ENCODE assay signal across 17 cellular contexts in the genomic region with DNA sequence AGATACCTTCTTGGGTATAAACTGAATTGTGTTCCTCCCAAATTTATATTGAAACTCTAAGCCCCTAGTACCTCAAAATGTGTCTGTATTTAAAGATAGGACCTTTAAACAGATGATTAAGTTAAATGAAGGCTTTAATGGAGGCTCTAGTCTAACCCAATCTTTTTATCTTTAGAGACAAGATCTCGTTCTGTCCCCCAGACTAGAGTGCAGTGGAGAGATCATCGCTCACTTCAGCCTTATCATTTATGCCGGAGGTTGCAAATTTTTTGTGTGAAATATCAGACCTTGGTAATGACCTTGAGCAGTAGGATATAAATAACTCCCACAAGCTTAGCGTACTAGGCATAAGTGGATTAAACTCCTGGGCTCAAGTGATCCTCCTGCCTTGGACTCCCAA.
A peak's percentile ranks its signal among the peaks of the same experiment; 100 is the strongest.
DNase-seq lines count a peak whose midpoint lies in the region; ATAC-seq and TF ChIP-seq lines count a peak whose summit lies in the region.
"Had no signal": no experiment of that assay in that cellular context is flagged by ENCODE, and none has a peak within 500 bp of the region (broad histone marks: within the 10 kb centered on the region; RNA-seq: fewer than 3 reads in every experiment).

No MANE protein-coding gene starts in this region.

- ATAC-seq in SK-N-SH treated with all-trans-retinoic acid at 6 μM for 48 hours (no peak), HG02588 (IDR thresholded peaks at IDR 0.05; ENCODE audit: unreplicated experiment) (no peak)

- H3K9me2 ChIP-seq in SK-N-SH (no peaks in the 10 kb centered on the region), PC-9 (ENCODE audit: insufficient read depth) (no peaks in the 10 kb centered on the region)

- H3K9me3 Mint-ChIP-seq in mesothelial cell of epicardium, result no peaks in the 10 kb centered on the region

- H3K4me2 ChIP-seq in SK-N-SH, result 0 out of 2 replicates have a peak overlapping the region, but pooled peaks have one; percentile 33
- peak overlapping the region; percentile 70 for H3K4me2 ChIP-seq in PC-9
- H3K4me2 ChIP-seq: GM23338 had no signal

- H3K9me3 ChIP-seq in SK-N-SH (no peaks in the 10 kb centered on the region), PC-9 (ENCODE audit: insufficient read depth, low read depth) (no peaks in the 10 kb centered on the region), esophagus squamous epithelium (no peaks in the 10 kb centered on the region)

- CTCF ChIA-PET in SK-N-SH (lab: Yijun Ruan, JAX), result interaction anchor here (1.3 to 37.1 kb wide), 6 partner anchors 20 to 158 kb away, joined by 4 to 920 read pairs (median 5); no protein-coding TSS in a partner anchor
- CTCF ChIA-PET in PC-9 (lab: Charles Lee), result no interaction called here

- WGBS in SK-N-SH (ENCODE audit: low lambda C conversion rate), result 75% methylated on average over 4 of the region's 4 CpGs
- WGBS in esophagus squamous epithelium, 2 donors, result 84 to 92% methylated on average over 4 of the region's 4 CpGs

- no peak overlapping the region for H3K9ac ChIP-seq in SK-N-SH

- peaks cover 83% of the 10 kb centered on the region for H3K4me1 Mint-ChIP-seq in mesothelial cell of epicardium
- H3K4me1 Mint-ChIP-seq: GM23338, H9 had no signal

- no peak overlapping the region for H3K4me3 Mint-ChIP-seq in mesothelial cell of epicardium
- H3K4me3 Mint-ChIP-seq: B cell; CD4-positive, alpha-beta T cell; GM23338; H9 had no signal

- H3K27ac Mint-ChIP-seq in mesothelial cell of epicardium, result peak overlapping the region; percentile 88
- H3K27ac Mint-ChIP-seq: B cell; CD4-positive, alpha-beta T cell; GM23338; H9 had no signal

- DNase-seq in SK-N-SH (no peak), PC-9 (no peak), mesothelial cell of epicardium (ENCODE audit: low spot score in 2 of 2, unreplicated experiment in 2 of 2) (no peak), NCI-H2029 treated with DMSO at 0.1 percent for 48 hours (lab: John Stamatoyannopoulos, UW) (no peak), esophagus squamous epithelium (lab: John Stamatoyannopoulos, UW) (no peak)
- DNase-seq: 8988T; ACHN; C1 segment of cervical spinal cord; Calu3; CD4-positive, alpha-beta T cell; DMS 273 treated with DMSO at 0.1 percent for 48 hours had no signal

- H3F3A ChIP-seq in SK-N-SH (replicated peaks; ENCODE audit: insufficient read depth), result no peaks in the 10 kb centered on the region
- peaks cover 60% of the 10 kb centered on the region for H3F3A ChIP-seq in PC-9 (ENCODE audit: insufficient read depth, low read depth)

- TF ChIP-seq RAD21 in SK-N-SH (IDR thresholded peaks at IDR 0.05; ENCODE audit: low read length), result no peak

- H3K4me1 ChIP-seq in SK-N-SH (ENCODE audit: control insufficient read depth in 1 of 2, insufficient read depth in 2 of 2, low read depth in 1 of 2, low read length in 1 of 2), result peaks cover 11 to 49% of the 10 kb centered on the region in 2 experiments; a peak in 3 of 4 replicates
- peaks cover 80% of the 10 kb centered on the region for H3K4me1 ChIP-seq in PC-9 (replicated peaks; ENCODE audit: insufficient read depth)
- peaks cover 0 to 21% (median 14%) of the 10 kb centered on the region in 3 donors for H3K4me1 ChIP-seq in esophagus squamous epithelium

- H3K36me3 ChIP-seq in SK-N-SH (replicated peaks in 1 of 2; ENCODE audit: control insufficient read depth in 1 of 2, insufficient read depth in 2 of 2, low read length in 1 of 2) (no peaks in the 10 kb centered on the region), PC-9 (ENCODE audit: low read depth) (no peaks in the 10 kb centered on the region), esophagus squamous epithelium (no peaks in the 10 kb centered on the region)

- intact Hi-C loops in PC-9 (cut with micrococcal nuclease; ENCODE audit: unreplicated experiment) (no loop called here), esophagus squamous epithelium (cut with DNase I) (no loop called here)

- BruUV-seq in PC-9 (replicated peaks; lab: Mats Ljungman, UMichigan), result no TSS peak

- H3K27me3 ChIP-seq in SK-N-SH (ENCODE audit: insufficient read depth) (no peaks in the 10 kb centered on the region), PC-9 (ENCODE audit: insufficient read depth, low read depth) (no peaks in the 10 kb centered on the region), esophagus squamous epithelium (no peaks in the 10 kb centered on the region)

- no peak overlapping the region for H3K4me3 ChIP-seq in SK-N-SH (ENCODE audit: low read depth in 2 of 2, low read length in 1 of 2)
- H3K4me3 ChIP-seq in PC-9, result no peak overlapping the region
- no peak overlapping the region for H3K4me3 ChIP-seq in esophagus squamous epithelium
- H3K4me3 ChIP-seq: GM23338 had no signal

- TF ChIP-seq CTCF in SK-N-SH (IDR thresholded peaks at IDR 0.05) (no peak), PC-9 (conservative IDR thresholded peaks at IDR 0.05) (no peak), mesothelial cell of epicardium (IDR thresholded peaks at IDR 0.05; ENCODE audit: unreplicated experiment) (no peak), esophagus squamous epithelium (IDR thresholded peaks at IDR 0.05) (no peak)

- H3K79me2 ChIP-seq in SK-N-SH (ENCODE audit: insufficient read depth) (no peaks in the 10 kb centered on the region), PC-9 (ENCODE audit: low read depth) (no peaks in the 10 kb centered on the region)

- H3K27ac ChIP-seq in SK-N-SH (ENCODE audit: low read depth in 2 of 2, low read length in 1 of 2), result peak overlapping the region in 1 of 2 experiments; percentile 70; a peak in 2 of 4 replicates
- H3K27ac ChIP-seq in PC-9, result peak overlapping the region; percentile 93
- H3K27ac ChIP-seq in esophagus squamous epithelium, result no peak overlapping the region
- H3K27ac ChIP-seq: HL-60 had no signal

- no peak for TF ChIP-seq POLR2A in esophagus squamous epithelium (IDR thresholded peaks at IDR 0.05)

- TF ChIP-seq EP300 in SK-N-SH (IDR thresholded peaks at IDR 0.05; ENCODE audit: borderline replicate concordance in 1 of 2, low read depth in 1 of 2, low read length in 1 of 2), result peak in 1 of 2 experiments; percentile 71; a peak in 2 of 4 replicates

- H3K27me3 Mint-ChIP-seq in mesothelial cell of epicardium (ENCODE audit: low read depth), result no peaks in the 10 kb centered on the region
- H3K27me3 Mint-ChIP-seq: CD4-positive, alpha-beta T cell had no signal

- H2AFZ ChIP-seq in SK-N-SH (ENCODE audit: low read depth) (0 out of 2 replicates have a peak overlapping the region, but pooled peaks have one; percentile 18), PC-9 (no peak overlapping the region)

- no peaks in the 10 kb centered on the region for H4K20me1 ChIP-seq in SK-N-SH (ENCODE audit: insufficient read depth)
- no peaks in the 10 kb centered on the region for H4K20me1 ChIP-seq in PC-9 (ENCODE audit: insufficient read depth)

- no peaks in the 10 kb centered on the region for H3K36me3 Mint-ChIP-seq in mesothelial cell of epicardium

- POLR2A ChIA-PET in SK-N-SH (lab: Yijun Ruan, JAX) (interaction anchor here (1.1 kb wide), 1 partner anchor 89 kb away, joined by 3 read pairs; no protein-coding TSS in a partner anchor), PC-9 (lab: Charles Lee; ENCODE audit: unreplicated experiment) (no interaction called here)

TF ChIP-seq in SK-N-SH, 30 proteins besides CTCF, POLR2A, EP300 and RAD21:
- TF ChIP-seq TAF1 (IDR thresholded peaks at IDR 0.05; ENCODE audit: borderline replicate concordance, low read depth, low read length) (no peak), RCOR1 (IDR thresholded peaks at IDR 0.05; ENCODE audit: low read length) (peak; percentile 57; the same call in 1 of the 2 replicates), GATA2 (CRISPR knock-in tag; IDR thresholded peaks at IDR 0.05) (peak; percentile 69), MEF2A (IDR thresholded peaks at IDR 0.05; ENCODE audit: borderline replicate concordance, low read depth) (no peak)
TF ChIP-seq in SK-N-SH: peak in this region for 2.

TF ChIP-seq in SK-N-SH treated with all-trans-retinoic acid at 6 μM for 48 hours, 23 proteins besides CTCF, POLR2A, EP300 and RAD21 (continues in another document):
- no peak for TF ChIP-seq ZFP30 (CRISPR knock-in tag; IDR thresholded peaks at IDR 0.05)
- TF ChIP-seq, protein P1, sequence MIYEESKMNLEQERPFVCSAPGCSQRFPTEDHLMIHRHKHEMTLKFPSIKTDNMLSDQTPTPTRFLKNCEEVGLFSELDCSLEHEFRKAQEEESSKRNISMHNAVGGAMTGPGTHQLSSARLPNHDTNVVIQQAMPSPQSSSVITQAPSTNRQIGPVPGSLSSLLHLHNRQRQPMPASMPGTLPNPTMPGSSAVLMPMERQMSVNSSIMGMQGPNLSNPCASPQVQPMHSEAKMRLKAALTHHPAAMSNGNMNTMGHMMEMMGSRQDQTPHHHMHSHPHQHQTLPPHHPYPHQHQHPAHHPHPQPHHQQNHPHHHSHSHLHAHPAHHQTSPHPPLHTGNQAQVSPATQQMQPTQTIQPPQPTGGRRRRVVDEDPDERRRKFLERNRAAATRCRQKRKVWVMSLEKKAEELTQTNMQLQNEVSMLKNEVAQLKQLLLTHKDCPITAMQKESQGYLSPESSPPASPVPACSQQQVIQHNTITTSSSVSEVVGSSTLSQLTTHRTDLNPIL (CRISPR knock-in tag; IDR thresholded peaks at IDR 0.05; ENCODE audit: low read depth), result no peak
- no peak for TF ChIP-seq ZNF70 (CRISPR knock-in tag; IDR thresholded peaks at IDR 0.05)
- TF ChIP-seq ZNF8 (CRISPR knock-in tag; IDR thresholded peaks at IDR 0.05), result no peak
- TF ChIP-seq OSR1 (CRISPR knock-in tag; IDR thresholded peaks at IDR 0.05), result no peak
- no peak for TF ChIP-seq GLIS3 (CRISPR knock-in tag; IDR thresholded peaks at IDR 0.05)
- TF ChIP-seq ESRRG (CRISPR knock-in tag; IDR thresholded peaks at IDR 0.05), result no peak
- TF ChIP-seq ZC3H10 (CRISPR knock-in tag; IDR thresholded peaks at IDR 0.05), result no peak
- no peak for TF ChIP-seq TCF4 (CRISPR knock-in tag; IDR thresholded peaks at IDR 0.05; ENCODE audit: borderline replicate concordance)
- no peak for TF ChIP-seq BACH2 (CRISPR knock-in tag; IDR thresholded peaks at IDR 0.05; ENCODE audit: borderline replicate concordance)
- no peak for TF ChIP-seq RARB (CRISPR knock-in tag; IDR thresholded peaks at IDR 0.05)
- no peak for TF ChIP-seq ISL1 (CRISPR knock-in tag; IDR thresholded peaks at IDR 0.05)
- no peak for TF ChIP-seq ZNF565 (CRISPR knock-in tag; conservative IDR thresholded peaks at IDR 0.05; ENCODE audit: low read depth)
- TF ChIP-seq, protein P2, sequence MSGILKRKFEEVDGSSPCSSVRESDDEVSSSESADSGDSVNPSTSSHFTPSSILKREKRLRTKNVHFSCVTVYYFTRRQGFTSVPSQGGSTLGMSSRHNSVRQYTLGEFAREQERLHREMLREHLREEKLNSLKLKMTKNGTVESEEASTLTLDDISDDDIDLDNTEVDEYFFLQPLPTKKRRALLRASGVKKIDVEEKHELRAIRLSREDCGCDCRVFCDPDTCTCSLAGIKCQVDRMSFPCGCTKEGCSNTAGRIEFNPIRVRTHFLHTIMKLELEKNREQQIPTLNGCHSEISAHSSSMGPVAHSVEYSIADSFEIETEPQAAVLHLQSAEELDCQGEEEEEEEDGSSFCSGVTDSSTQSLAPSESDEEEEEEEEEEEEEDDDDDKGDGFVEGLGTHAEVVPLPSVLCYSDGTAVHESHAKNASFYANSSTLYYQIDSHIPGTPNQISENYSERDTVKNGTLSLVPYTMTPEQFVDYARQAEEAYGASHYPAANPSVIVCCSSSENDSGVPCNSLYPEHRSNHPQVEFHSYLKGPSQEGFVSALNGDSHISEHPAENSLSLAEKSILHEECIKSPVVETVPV (CRISPR knock-in tag; IDR thresholded peaks at IDR 0.05), result no peak
